ENCODE assay signal across 24 cellular contexts in genomic region chr1:212466437-212466836, GRCh38. TPM values are rescaled to one million over a fixed set of nuclear protein-coding genes. Genes with fewer than 3 reads are reported as not detected.
DNase-seq lines count a peak whose midpoint lies in the region; ATAC-seq, FAIRE-seq and TF ChIP-seq lines count a peak whose summit lies in the region.
"Had no signal": no experiment of that assay in that cellular context is flagged by ENCODE, and none has a peak within 500 bp of the region (broad histone marks: within the 10 kb centered on the region; RNA-seq: fewer than 3 reads in every experiment).

No MANE protein-coding gene starts in this region.

- no peaks in the 10 kb centered on the region for H3K27me3 Mint-ChIP-seq in Caco-2 (ENCODE audit: insufficient read depth, unreplicated experiment)
- H3K27me3 Mint-ChIP-seq in astrocyte (ENCODE audit: low read depth, unreplicated experiment) = peaks cover 11% of the 10 kb centered on the region
- H3K27me3 Mint-ChIP-seq in progenitor cell of endocrine pancreas = peaks cover 2% of the 10 kb centered on the region
- H3K27me3 Mint-ChIP-seq in activated CD4-positive, alpha-beta memory T cell treated with anti-CD3 and anti-CD28 coated beads for 36 hours = peaks cover 4% of the 10 kb centered on the region
- H3K27me3 Mint-ChIP-seq: CD4-positive, alpha-beta T cell had no signal

- H3K27ac Mint-ChIP-seq in Caco-2 (ENCODE audit: unreplicated experiment) (peak overlapping the region; percentile 77), astrocyte (ENCODE audit: unreplicated experiment) (no peak overlapping the region), progenitor cell of endocrine pancreas (no peak overlapping the region)
- H3K27ac Mint-ChIP-seq in activated CD4-positive, alpha-beta memory T cell treated with anti-CD3 and anti-CD28 coated beads for 36 hours = no peak overlapping the region
- H3K27ac Mint-ChIP-seq: CD4-positive, alpha-beta T cell had no signal

- H3K9me3 ChIP-seq in Caco-2 (0 out of 2 replicates have a peak, but pooled peaks cover 3% of the 10 kb centered on the region), astrocyte (ENCODE audit: insufficient read depth, low read depth, low read length) (no peaks in the 10 kb centered on the region), hepatocyte (ENCODE audit: low read depth) (no peaks in the 10 kb centered on the region), skeletal muscle tissue (ENCODE audit: control insufficient read depth in 3 of 3, low read length in 3 of 3) (no peaks in the 10 kb centered on the region)
- H3K9me3 ChIP-seq: A549, BE2C, SJSA1 had no signal

- H2AFZ ChIP-seq in astrocyte (ENCODE audit: low read depth, low read length) (no peak overlapping the region), hepatocyte (no peak overlapping the region)

- POLR2A ChIA-PET in Caco-2 (lab: Charles Lee) = no interaction called here
- POLR2A ChIA-PET in activated CD4-positive, alpha-beta memory T cell treated with anti-CD3 and anti-CD28 coated beads for 36 hours (lab: Charles Lee) = interaction anchor here (0.6 kb wide), 1 partner anchor 325 kb away, joined by 9 read pairs; the partner anchor contains the start of genes NSL1 and TATDN3

- no peaks in the 10 kb centered on the region for H4K20me1 ChIP-seq in astrocyte (ENCODE audit: insufficient read depth, low read length)
- no peaks in the 10 kb centered on the region for H4K20me1 ChIP-seq in hepatocyte (ENCODE audit: insufficient read depth, poor library complexity, severe bottlenecking)

- H3K9me2 ChIP-seq in hepatocyte (replicated peaks; ENCODE audit: insufficient read depth) = no peaks in the 10 kb centered on the region

- H3K36me3 Mint-ChIP-seq in Caco-2 (ENCODE audit: insufficient read depth, unreplicated experiment) (peaks cover 42% of the 10 kb centered on the region), astrocyte (ENCODE audit: low read depth, unreplicated experiment) (no peaks in the 10 kb centered on the region), progenitor cell of endocrine pancreas (ENCODE audit: insufficient read depth) (no peaks in the 10 kb centered on the region)
- no peaks in the 10 kb centered on the region for H3K36me3 Mint-ChIP-seq in activated CD4-positive, alpha-beta memory T cell treated with anti-CD3 and anti-CD28 coated beads for 36 hours

- CTCF ChIA-PET in Caco-2 (lab: Charles Lee) = interaction anchor here (0.6 to 1.0 kb wide), 2 partner anchors 37 to 431 kb away, joined by 3 to 4 read pairs; partner anchors contain the start of gene INTS7
- CTCF ChIA-PET in activated CD4-positive, alpha-beta memory T cell treated with anti-CD3 and anti-CD28 coated beads for 36 hours (lab: Charles Lee) = interaction anchor here (4.9 to 8.3 kb wide), 2 partner anchors 10 to 12 kb away, joined by 33 to 70 read pairs; no protein-coding TSS in a partner anchor

- H3K36me3 ChIP-seq in Caco-2 (ENCODE audit: control insufficient read depth, insufficient read depth, low read length) (no peaks in the 10 kb centered on the region), astrocyte (ENCODE audit: insufficient read depth, low read length) (no peaks in the 10 kb centered on the region), hepatocyte (replicated peaks; ENCODE audit: insufficient read depth, low read depth) (no peaks in the 10 kb centered on the region), skeletal muscle tissue (ENCODE audit: control insufficient read depth in 3 of 3, insufficient read depth in 3 of 3, low read length in 3 of 3) (no peaks in the 10 kb centered on the region)
- H3K36me3 ChIP-seq: BE2C, SJSA1 had no signal

- intact Hi-C loops in Caco-2 (cut with micrococcal nuclease; ENCODE audit: unreplicated experiment) = no loop called here
- intact Hi-C loops in activated CD4-positive, alpha-beta memory T cell treated with anti-CD3 and anti-CD28 coated beads for 36 hours (cut with micrococcal nuclease) = no loop called here

- H3K27ac ChIP-seq in astrocyte (ENCODE audit: low read depth, low read length) = no peak overlapping the region
- H3K27ac ChIP-seq in hepatocyte = peak overlapping the region; percentile 80
- peak overlapping the region; percentile 25 for H3K27ac ChIP-seq in skeletal muscle tissue (ENCODE audit: low read depth, low read length)
- H3K27ac ChIP-seq: A549, SJSA1 had no signal

- no peak for FAIRE-seq in astrocyte (lab: Jason Lieb, UNC)
- FAIRE-seq: A549, G401.6, GM18507, GM19239 had no signal

- DNase-seq in Caco-2 (no peak), astrocyte (ENCODE audit: low read depth) (no peak), hepatocyte (ENCODE audit: low spot score) (no peak), progenitor cell of endocrine pancreas (ENCODE audit: low spot score, unreplicated experiment) (no peak)
- DNase-seq in activated CD4-positive, alpha-beta memory T cell treated with anti-CD3 and anti-CD28 coated beads for 36 hours = no peak
- DNase-seq: BE2C; CD4-positive, alpha-beta T cell; COR-L47; IMR-90; NCI-H1694 treated with DMSO at 0.1 percent for 48 hours; NCI-H2081 treated with DMSO at 0.1 percent for 48 hours; NCI-H2171 treated with DMSO at 0.1 percent for 48 hours; NCI-H446; NCI-H526; OCI-M1 had no signal

- H3K4me3 Mint-ChIP-seq in Caco-2 (ENCODE audit: unreplicated experiment) (peak overlapping the region; percentile 31), astrocyte (ENCODE audit: unreplicated experiment) (peak overlapping the region; percentile 40), progenitor cell of endocrine pancreas (ENCODE audit: low read depth) (no peak overlapping the region)
- no peak overlapping the region for H3K4me3 Mint-ChIP-seq in activated CD4-positive, alpha-beta memory T cell treated with anti-CD3 and anti-CD28 coated beads for 36 hours
- H3K4me3 Mint-ChIP-seq: CD4-positive, alpha-beta T cell had no signal

- no peak overlapping the region for H3K4me3 ChIP-seq in Caco-2 (ENCODE audit: low read depth, low read length)
- no peak overlapping the region for H3K4me3 ChIP-seq in astrocyte (ENCODE audit: insufficient read depth, low read depth, low read length)
- H3K4me3 ChIP-seq in hepatocyte = no peak overlapping the region
- H3K4me3 ChIP-seq in skeletal muscle tissue (ENCODE audit: low read length in 3 of 3) = no peak overlapping the region
- H3K4me3 ChIP-seq: A549, SJSA1 had no signal

- WGBS in hepatocyte (ENCODE audit: low lambda C conversion rate, missing lambda C conversion rate) = 88% methylated on average over 2 of the region's 2 CpGs

- H3K79me2 ChIP-seq in astrocyte (ENCODE audit: insufficient read depth, low read length) = no peaks in the 10 kb centered on the region
- H3K79me2 ChIP-seq in hepatocyte = no peaks in the 10 kb centered on the region

- H3K9me3 Mint-ChIP-seq in Caco-2 (ENCODE audit: unreplicated experiment) = no peaks in the 10 kb centered on the region
- no peaks in the 10 kb centered on the region for H3K9me3 Mint-ChIP-seq in astrocyte (ENCODE audit: unreplicated experiment)
- H3K9me3 Mint-ChIP-seq in progenitor cell of endocrine pancreas (ENCODE audit: low read depth) = no peaks in the 10 kb centered on the region
- no peaks in the 10 kb centered on the region for H3K9me3 Mint-ChIP-seq in activated CD4-positive, alpha-beta memory T cell treated with anti-CD3 and anti-CD28 coated beads for 36 hours
- H3K9me3 Mint-ChIP-seq: CD4-positive, alpha-beta T cell had no signal

- H3K9ac ChIP-seq in astrocyte (ENCODE audit: low read length) = no peak overlapping the region
- no peak overlapping the region for H3K9ac ChIP-seq in skeletal muscle tissue (ENCODE audit: low read depth in 1 of 3, low read length in 3 of 3)

- H3K4me1 Mint-ChIP-seq in Caco-2 (ENCODE audit: low read depth, unreplicated experiment) (peaks cover 49% of the 10 kb centered on the region), astrocyte (ENCODE audit: low read depth, unreplicated experiment) (no peaks in the 10 kb centered on the region), progenitor cell of endocrine pancreas (ENCODE audit: low read depth) (peaks cover 28% of the 10 kb centered on the region)
- H3K4me1 Mint-ChIP-seq in activated CD4-positive, alpha-beta memory T cell treated with anti-CD3 and anti-CD28 coated beads for 36 hours (ENCODE audit: low read depth) = no peaks in the 10 kb centered on the region

- H3K4me1 ChIP-seq in Caco-2 (peaks cover 33% of the 10 kb centered on the region), astrocyte (ENCODE audit: insufficient read depth, low read length) (peaks cover 10% of the 10 kb centered on the region), hepatocyte (ENCODE audit: insufficient read depth) (peaks cover 10% of the 10 kb centered on the region), skeletal muscle tissue (ENCODE audit: control insufficient read depth in 3 of 3, insufficient read depth in 3 of 3, low read length in 3 of 3) (peaks cover 9 to 11% (median 10%) of the 10 kb centered on the region in 3 donors)

- H3K27me3 ChIP-seq in Caco-2 (replicated peaks; ENCODE audit: control insufficient read depth, insufficient read depth, low read length) (no peaks in the 10 kb centered on the region), astrocyte (ENCODE audit: insufficient read depth, low read length) (peaks cover 3% of the 10 kb centered on the region), hepatocyte (no peaks in the 10 kb centered on the region), skeletal muscle tissue (ENCODE audit: control insufficient read depth in 3 of 3, insufficient read depth in 3 of 3, low read length in 3 of 3) (no peaks in the 10 kb centered on the region)
- H3K27me3 ChIP-seq: BE2C, SJSA1 had no signal

- ATAC-seq in GM19035 (IDR thresholded peaks at IDR 0.05; ENCODE audit: unreplicated experiment) (no peak), GM21576 (IDR thresholded peaks at IDR 0.05; ENCODE audit: unreplicated experiment) (no peak)
- ATAC-seq: A549, Right ventricle myocardium inferior had no signal

- TF ChIP-seq CTCF in Caco-2 (IDR thresholded peaks at IDR 0.05; ENCODE audit: insufficient read depth in 1 of 2, low read depth in 1 of 2, low read length in 1 of 2, severe bottlenecking in 1 of 2, unreplicated experiment in 1 of 2) = no peak
- TF ChIP-seq CTCF in astrocyte (IDR thresholded peaks at IDR 0.05; ENCODE audit: insufficient read depth, low read depth, low read length) = no peak
- no peak for TF ChIP-seq CTCF in hepatocyte (IDR thresholded peaks at IDR 0.05; ENCODE audit: poor library complexity)
- TF ChIP-seq CTCF in progenitor cell of endocrine pancreas (IDR thresholded peaks at IDR 0.05; ENCODE audit: unreplicated experiment) = no peak

- no TSS peak for BruUV-seq in Caco-2 (replicated peaks; lab: Mats Ljungman, UMichigan)

- H3K4me2 ChIP-seq in astrocyte (ENCODE audit: low read length) = no peak overlapping the region
- H3K4me2 ChIP-seq in hepatocyte = no peak overlapping the region
- H3K4me2 ChIP-seq: A549 had no signal

RNA-seq across cellular contexts. Expression of gene NENF, which starts 33.7 kb away (rescaled TPM):
- 90.1 and 95.7 TPM in 2 replicates for total RNA-seq in Caco-2 (2022)
- 34.4 and 38.8 TPM in 2 replicates for total RNA-seq in astrocyte
- total RNA-seq in hepatocyte = 45.4 and 52.3 TPM in 2 replicates
- 115 and 144 TPM in 2 replicates for polyA plus RNA-seq in hepatocyte
- 88.2 TPM for total RNA-seq in skeletal muscle tissue
- total RNA-seq in progenitor cell of endocrine pancreas = 26.6 and 30.2 TPM in 2 replicates
- total RNA-seq in activated CD4-positive, alpha-beta memory T cell treated with anti-CD3 and anti-CD28 coated beads for 36 hours = 10 to 100 TPM; 38.4 to 42.7 TPM

RNA-seq across cellular contexts. Expression of gene PACC1, which starts 51.8 kb away (rescaled TPM):
- total RNA-seq in Caco-2 (2022) (15.6 and 15.7 TPM in 2 replicates), astrocyte (16.9 and 18.8 TPM in 2 replicates), hepatocyte (10.0 and 10.4 TPM in 2 replicates), skeletal muscle tissue (5.7 TPM), progenitor cell of endocrine pancreas (24.5 and 25.1 TPM in 2 replicates)
- 6.4 and 9.4 TPM in 2 replicates for polyA plus RNA-seq in hepatocyte
- 1 to 10 TPM; 9.6 to 10.0 TPM for total RNA-seq in activated CD4-positive, alpha-beta memory T cell treated with anti-CD3 and anti-CD28 coated beads for 36 hours

Comparison
In these comparisons a context has a peak if more than half of its experiments do, and no peak if none do; other contexts are left out.
1. H3K4me3 Mint-ChIP-seq: peak in Caco-2 (single experiment) and astrocyte (single experiment); none in progenitor cell of endocrine pancreas (single experiment) and activated CD4-positive, alpha-beta memory T cell treated with anti-CD3 and anti-CD28 coated beads for 36 hours (single experiment).